ENCODE assay signal across 1 cellular context in the genomic region with DNA sequence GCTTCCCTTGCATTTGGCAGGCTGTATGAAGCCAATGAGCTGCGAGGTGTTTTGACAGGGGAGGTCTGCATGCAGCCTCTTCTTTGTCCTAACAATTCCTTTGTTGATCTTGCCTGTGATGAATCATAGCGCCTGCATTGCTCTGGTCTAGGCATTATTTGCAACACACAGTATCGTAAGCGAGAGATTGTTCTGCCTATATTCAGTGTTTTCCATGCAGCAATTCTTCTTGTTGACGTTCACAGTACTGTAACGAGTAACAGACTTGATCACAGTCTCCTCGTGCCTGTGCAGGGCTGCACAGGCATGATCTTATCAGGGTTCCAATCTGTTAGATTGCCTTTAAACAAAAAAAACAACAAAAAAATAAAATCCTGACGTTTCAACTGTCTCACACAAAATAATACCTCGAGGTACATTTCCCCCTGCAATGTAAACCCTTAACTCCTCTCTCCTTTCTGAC.
TF ChIP-seq lines count a peak whose summit lies in the region.

No MANE protein-coding gene starts in this region.

TF ChIP-seq in WTC11, 78 proteins besides CTCF, POLR2A, EP300 and RAD21 (continued from another document):
- TF ChIP-seq, protein P1, sequence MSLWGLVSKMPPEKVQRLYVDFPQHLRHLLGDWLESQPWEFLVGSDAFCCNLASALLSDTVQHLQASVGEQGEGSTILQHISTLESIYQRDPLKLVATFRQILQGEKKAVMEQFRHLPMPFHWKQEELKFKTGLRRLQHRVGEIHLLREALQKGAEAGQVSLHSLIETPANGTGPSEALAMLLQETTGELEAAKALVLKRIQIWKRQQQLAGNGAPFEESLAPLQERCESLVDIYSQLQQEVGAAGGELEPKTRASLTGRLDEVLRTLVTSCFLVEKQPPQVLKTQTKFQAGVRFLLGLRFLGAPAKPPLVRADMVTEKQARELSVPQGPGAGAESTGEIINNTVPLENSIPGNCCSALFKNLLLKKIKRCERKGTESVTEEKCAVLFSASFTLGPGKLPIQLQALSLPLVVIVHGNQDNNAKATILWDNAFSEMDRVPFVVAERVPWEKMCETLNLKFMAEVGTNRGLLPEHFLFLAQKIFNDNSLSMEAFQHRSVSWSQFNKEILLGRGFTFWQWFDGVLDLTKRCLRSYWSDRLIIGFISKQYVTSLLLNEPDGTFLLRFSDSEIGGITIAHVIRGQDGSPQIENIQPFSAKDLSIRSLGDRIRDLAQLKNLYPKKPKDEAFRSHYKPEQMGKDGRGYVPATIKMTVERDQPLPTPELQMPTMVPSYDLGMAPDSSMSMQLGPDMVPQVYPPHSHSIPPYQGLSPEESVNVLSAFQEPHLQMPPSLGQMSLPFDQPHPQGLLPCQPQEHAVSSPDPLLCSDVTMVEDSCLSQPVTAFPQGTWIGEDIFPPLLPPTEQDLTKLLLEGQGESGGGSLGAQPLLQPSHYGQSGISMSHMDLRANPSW (CRISPR knock-in tag; conservative IDR thresholded peaks at IDR 0.05; ENCODE audit: low read depth) = no peak
- no peak for TF ChIP-seq OVOL2 (CRISPR knock-in tag; IDR thresholded peaks at IDR 0.05; ENCODE audit: borderline replicate concordance)
